In genomic region chr2:149456285-149456684, GRCh38 we compare ENCODE assay signal across 1 cellular context.
TF ChIP-seq lines count a peak whose summit lies in the region.

No MANE protein-coding gene starts in this region.

TF ChIP-seq in GM23338, 12 proteins besides CTCF, POLR2A, EP300 and RAD21 (continued from another document):
- no peak for TF ChIP-seq ZNF462 (CRISPR knock-in tag; IDR thresholded peaks at IDR 0.05)
- TF ChIP-seq EZH2 (IDR thresholded peaks at IDR 0.05; ENCODE audit: low read depth, unreplicated experiment), result no peak
- TF ChIP-seq ZNF114 (CRISPR knock-in tag; IDR thresholded peaks at IDR 0.05), result no peak
- TF ChIP-seq REST (IDR thresholded peaks at IDR 0.05; ENCODE audit: unreplicated experiment), result no peak
- TF ChIP-seq JUNB (IDR thresholded peaks at IDR 0.05; ENCODE audit: unreplicated experiment), result no peak
- TF ChIP-seq POLR2AphosphoS5 (IDR thresholded peaks at IDR 0.05; ENCODE audit: low read depth), result no peak
- TF ChIP-seq STAT1 (IDR thresholded peaks at IDR 0.05; ENCODE audit: unreplicated experiment), result no peak
- no peak for TF ChIP-seq CREB1 (CRISPR knock-in tag; IDR thresholded peaks at IDR 0.05; ENCODE audit: low read depth)
- no peak for TF ChIP-seq EZH2phosphoT487 (IDR thresholded peaks at IDR 0.05; ENCODE audit: unreplicated experiment)
